Comparison of ENCODE assay signal across 17 cellular contexts in genomic region chr19:41195675-41196497, GRCh38. TPM values are rescaled to one million over a fixed set of nuclear protein-coding genes. Genes with fewer than 3 reads are reported as not detected.
A peak's percentile ranks its signal among the peaks of the same experiment; 100 is the strongest.
DNase-seq lines count a peak whose midpoint lies in the region; ATAC-seq, FAIRE-seq and TF ChIP-seq lines count a peak whose summit lies in the region.
"Had no signal": no experiment of that assay in that cellular context is flagged by ENCODE, and none has a peak within 500 bp of the region (broad histone marks: within the 10 kb centered on the region; RNA-seq: fewer than 3 reads in every experiment).

No MANE protein-coding gene starts in this region.

- no peak overlapping the region for H2BK120ac ChIP-seq in H1 (replicated peaks; ENCODE audit: low read depth, low read length)

- no peak overlapping the region for H2AFZ ChIP-seq in H1 (ENCODE audit: low read length)

- POLR2A ChIA-PET in H1 (lab: Charles Lee; ENCODE audit: partially characterized antibody), result interaction anchor here (0.5 to 1.4 kb wide), 3 partner anchors 30 to 39 kb away, joined by 3 to 4 read pairs (median 3); no protein-coding TSS in a partner anchor
- POLR2A ChIA-PET in CD4-positive, alpha-beta T cell (lab: Charles Lee), result no interaction called here

- peaks cover 11% of the 10 kb centered on the region for H3K79me1 ChIP-seq in H1 (ENCODE audit: low read depth, low read length)

- CTCF ChIA-PET in H1 (lab: Charles Lee; ENCODE audit: partially characterized antibody), result interaction anchor here (0.5 to 3.8 kb wide), 2 partner anchors 8 to 36 kb away, joined by 4 to 24 read pairs; no protein-coding TSS in a partner anchor
- CTCF ChIA-PET in CD4-positive, alpha-beta T cell (lab: Charles Lee), result no interaction called here

- no peak overlapping the region for H3K4me3 Mint-ChIP-seq in CD4-positive, alpha-beta T cell
- H3K4me3 Mint-ChIP-seq: activated naive CD4-positive, alpha-beta T cell treated with anti-CD3 and anti-CD28 coated beads, Interleukin-2, amount 50 U/mL, for 24 hours had no signal

- DNase-seq in Daoy (ENCODE audit: low read depth) (peak; percentile 71), LHCN-M2 (ENCODE audit: low read depth) (peak; percentile 77), H1 (ENCODE audit: low read depth in 1 of 2, low spot score in 2 of 2) (no peak), dedifferentiated amniotic fluid mesenchymal stem cell (ENCODE audit: extremely low spot score) (no peak)
- DNase-seq in CD4-positive, alpha-beta T cell, result no peak
- DNase-seq: erythroblast, midbrain, NCI-H345, Peyer's patch had no signal

- no peak overlapping the region for H3K56ac ChIP-seq in H1 (replicated peaks; ENCODE audit: insufficient read length, low read depth, low read length)

- H3K27ac ChIP-seq in H1 (ENCODE audit: low read depth, low read length), result 0 out of 2 replicates have a peak overlapping the region, but pooled peaks have one; percentile 15
- H3K27ac ChIP-seq in CD4-positive, alpha-beta T cell (ENCODE audit: low read depth, low read length), result no peak overlapping the region
- H3K27ac ChIP-seq: Peyer's patch, prostate gland had no signal

- intact Hi-C loops in CD4-positive, alpha-beta T cell (cut with DNase I, micrococcal nuclease), result no loop called here

- H3K36me3 ChIP-seq in H1 (ENCODE audit: control insufficient read depth in 2 of 4, insufficient read depth in 4 of 4, low read length in 3 of 4) (peaks cover 19 to 65% (median 35%) of the 10 kb centered on the region in 4 experiments; a peak in 7 of 8 replicates), mucosa of stomach (ENCODE audit: control insufficient read depth, insufficient read depth, low read length) (peaks cover 13% of the 10 kb centered on the region)
- H3K36me3 ChIP-seq: BLaER1 treated with 17β-estradiol and CSF1 and Interleukin-3, amounts not matched to agents 10 nM and 100 nM; prostate gland had no signal

- H3K4me1 Mint-ChIP-seq in CD4-positive, alpha-beta T cell (ENCODE audit: low read depth), result peaks cover 16% of the 10 kb centered on the region

- no peak overlapping the region for H3K4me3 ChIP-seq in H1 (ENCODE audit: extremely low read depth in 1 of 4, insufficient read depth in 2 of 4, low read depth in 3 of 4, low read length in 4 of 4)
- no peak overlapping the region for H3K4me3 ChIP-seq in mucosa of stomach (ENCODE audit: low read length)
- H3K4me3 ChIP-seq: BLaER1 treated with 17β-estradiol and CSF1 and Interleukin-3, amounts not matched to agents 10 nM and 100 nM; prostate gland had no signal

- no peak overlapping the region for H4K91ac ChIP-seq in H1 (replicated peaks; ENCODE audit: insufficient read length, low read length)

- peaks cover 16% of the 10 kb centered on the region for H3K23me2 ChIP-seq in H1 (ENCODE audit: low read depth, low read length)

- peak overlapping the region; percentile 18; the same call in 1 of the 2 replicates for H2BK5ac ChIP-seq in H1 (ENCODE audit: low read depth, low read length)

- H2BK15ac ChIP-seq in H1 (ENCODE audit: low read length), result no peak overlapping the region; the same call in 1 of the 2 replicates

- no peak for TF ChIP-seq RAD21 in H1 (IDR thresholded peaks at IDR 0.05 in 1 of 2, conservative IDR thresholded peaks at IDR 0.05 in 1 of 2; ENCODE audit: low read depth in 2 of 2, low read length in 2 of 2)

- H3K27ac Mint-ChIP-seq in CD4-positive, alpha-beta T cell, result no peak overlapping the region
- H3K27ac Mint-ChIP-seq: activated naive CD4-positive, alpha-beta T cell treated with anti-CD3 and anti-CD28 coated beads, Interleukin-2, amount 50 U/mL, for 24 hours had no signal

- no peak for TF ChIP-seq EP300 in H1 (IDR thresholded peaks at IDR 0.05; ENCODE audit: borderline replicate concordance in 1 of 2, low read depth in 2 of 2, low read length in 2 of 2)

- TF ChIP-seq POLR2A in H1 (IDR thresholded peaks at IDR 0.05; ENCODE audit: control extremely low read depth in 1 of 2, low read depth in 2 of 2, low read length in 2 of 2), result no peak

- H3K18ac ChIP-seq in H1 (ENCODE audit: extremely low read depth, low read length), result no peak overlapping the region

- H3K79me2 ChIP-seq in H1 (ENCODE audit: control insufficient read depth in 1 of 2, insufficient read depth in 2 of 2, low read length in 2 of 2), result peaks cover 10 to 66% of the 10 kb centered on the region in 2 experiments

- H2BK12ac ChIP-seq in H1 (ENCODE audit: low read depth, low read length), result peak overlapping the region; percentile 53; the same call in 1 of the 2 replicates

- no peak for TF ChIP-seq CTCF in H1 (IDR thresholded peaks at IDR 0.05; ENCODE audit: control extremely low read depth in 1 of 3, insufficient read depth in 1 of 3, low read depth in 1 of 3, low read length in 3 of 3)
- no peak for TF ChIP-seq CTCF in CD4-positive, alpha-beta T cell (IDR thresholded peaks at IDR 0.05)

- H3K4me1 ChIP-seq in H1 (replicated peaks in 1 of 4; ENCODE audit: control insufficient read depth in 3 of 4, insufficient read depth in 4 of 4, low read length in 3 of 4) (peaks cover 10 to 16% (median 13%) of the 10 kb centered on the region in 4 experiments), mucosa of stomach (ENCODE audit: control insufficient read depth, insufficient read depth, low read length) (peaks cover 45% of the 10 kb centered on the region)
- H3K4me1 ChIP-seq: prostate gland had no signal

- H4K5ac ChIP-seq in H1 (ENCODE audit: insufficient read length, low read depth, low read length), result no peak overlapping the region

- H3K14ac ChIP-seq in H1 (ENCODE audit: insufficient read length), result no peak overlapping the region

- peak overlapping the region; percentile 63 for H3K4ac ChIP-seq in H1 (replicated peaks; ENCODE audit: insufficient read length, low read depth, low read length)

- WGBS in H1 (ENCODE audit: extremely low coverage in 1 of 2, insufficient coverage in 1 of 2, insufficient read length in 1 of 2, insufficient replicate concordance in 2 of 2, low coverage in 1 of 2, low lambda C conversion rate in 2 of 2, missing lambda C conversion rate in 1 of 2), 2 experiments, result 92% methylated on average over 10 of the region's 10 CpGs; no CpG with 5 or more reads in 1 of the 2 experiments

- H2BK20ac ChIP-seq in H1 (ENCODE audit: low read length), result no peak overlapping the region

- no peaks in the 10 kb centered on the region for H3K9me3 Mint-ChIP-seq in CD4-positive, alpha-beta T cell
- H3K9me3 Mint-ChIP-seq: activated naive CD4-positive, alpha-beta T cell treated with anti-CD3 and anti-CD28 coated beads, Interleukin-2, amount 50 U/mL, for 24 hours had no signal

- no peaks in the 10 kb centered on the region for H3K27me3 ChIP-seq in H1 (replicated peaks in 1 of 4; ENCODE audit: control insufficient read depth in 3 of 4, extremely low read depth in 1 of 4, insufficient read depth in 3 of 4, low read length in 3 of 4)
- peaks cover 21% of the 10 kb centered on the region for H3K27me3 ChIP-seq in mucosa of stomach (ENCODE audit: control insufficient read depth, insufficient read depth, low read length)
- peaks cover 21% of the 10 kb centered on the region for H3K27me3 ChIP-seq in CD4-positive, alpha-beta T cell (ENCODE audit: control insufficient read depth, insufficient read depth, low read length)
- H3K27me3 ChIP-seq: Peyer's patch had no signal

- ATAC-seq in GM18517 (IDR thresholded peaks at IDR 0.05; ENCODE audit: unreplicated experiment) (no peak), GM21423 (IDR thresholded peaks at IDR 0.05; ENCODE audit: unreplicated experiment) (no peak)
- ATAC-seq in CD4-positive, alpha-beta T cell (ENCODE audit: poor library complexity), result no peak

- peaks cover 2 to 24% of the 10 kb centered on the region in 2 experiments for H4K20me1 ChIP-seq in H1 (replicated peaks in 1 of 2; ENCODE audit: control insufficient read depth in 1 of 2, insufficient read depth in 2 of 2, low read length in 2 of 2)
- H4K20me1 ChIP-seq: BLaER1 treated with 17β-estradiol and CSF1 and Interleukin-3, amounts not matched to agents 10 nM and 100 nM had no signal

- peak overlapping the region; percentile 26; the same call in 1 of the 2 replicates for H2AK5ac ChIP-seq in H1 (ENCODE audit: low read depth, low read length)

- peak overlapping the region; percentile 79 to 90; a peak in 2 of 4 replicates for H3K4me2 ChIP-seq in H1 (ENCODE audit: insufficient read depth in 1 of 2, low read depth in 2 of 2, low read length in 2 of 2)

- H3K23ac ChIP-seq in H1 (ENCODE audit: insufficient read length), result no peak overlapping the region

- H3K27me3 Mint-ChIP-seq in CD4-positive, alpha-beta T cell, result peaks cover 36% of the 10 kb centered on the region

- H3K36me3 Mint-ChIP-seq in CD4-positive, alpha-beta T cell (ENCODE audit: low read depth), result no peaks in the 10 kb centered on the region
- H3K36me3 Mint-ChIP-seq: activated naive CD4-positive, alpha-beta T cell treated with anti-CD3 and anti-CD28 coated beads, Interleukin-2, amount 50 U/mL, for 24 hours had no signal

- H3K9me3 ChIP-seq in H1 (ENCODE audit: insufficient read depth in 2 of 2, low read depth in 1 of 2, low read length in 1 of 2) (no peaks in the 10 kb centered on the region), mucosa of stomach (ENCODE audit: control insufficient read depth, low read length) (no peaks in the 10 kb centered on the region)
- H3K9me3 ChIP-seq in CD4-positive, alpha-beta T cell (ENCODE audit: control insufficient read depth, low read length), result no peaks in the 10 kb centered on the region
- H3K9me3 ChIP-seq: BLaER1 treated with 17β-estradiol and CSF1 and Interleukin-3, amounts not matched to agents 10 nM and 100 nM; Peyer's patch; prostate gland had no signal

- no peak overlapping the region for H4K8ac ChIP-seq in H1 (ENCODE audit: extremely low read depth, insufficient read depth, low read length)

- FAIRE-seq in H1 (lab: Jason Lieb, UNC), result no peak
- FAIRE-seq: TTC549 had no signal

- no peak overlapping the region; a peak in 2 of 7 replicates for H3K9ac ChIP-seq in H1 (replicated peaks in 1 of 4; ENCODE audit: extremely low read depth in 1 of 4, low read depth in 3 of 4, low read length in 3 of 4)
- H3K9ac ChIP-seq in mucosa of stomach (ENCODE audit: low read length), result peak overlapping the region; percentile 57

RNA-seq across cellular contexts. Expression of gene CYP2S1, which starts 2.9 kb away (rescaled TPM):
- 0.77 and 5.0 TPM in 2 replicates for total RNA-seq in Daoy (2014; rRNA removed; shearing (Covaris generic))
- total RNA-seq in LHCN-M2 (2014; rRNA removed), result not detected in 2 replicates
- not detected for polyA plus RNA-seq in LHCN-M2 (2012)
- total RNA-seq in H1 (2021; fragmentation: NEBNext Ultra II Directional; extraction: Animal tissue kit (Norgen Biotek cat#: 25700)), result 245 and 267 TPM in 2 replicates
- 97.9 and 210 TPM in 2 replicates for polyA plus RNA-seq in H1 (2011; rRNA removed)
- polyA plus RNA-seq in H1 (2011; cell fraction: cytosol; rRNA removed), result 52.4 TPM
- 157 TPM for polyA plus RNA-seq in H1 (2011; cell fraction: nucleus; rRNA removed)
- polyA plus RNA-seq in H1 (2012, experiment 1 of 2), result 214 to 243 TPM (median 222 TPM) in 4 replicates
- polyA plus RNA-seq in H1 (2012, experiment 2 of 2), result 261 TPM
- polyA plus RNA-seq in H1 (2013, experiment 1 of 2), result 325 TPM
- polyA plus RNA-seq in H1 (2013, experiment 2 of 2), result 381 TPM
- polyA minus RNA-seq in H1 (2011; rRNA and poly(A)+ RNA removed), result 53.2 and 95.0 TPM in 2 replicates
- polyA minus RNA-seq in H1 (2011; cell fraction: cytosol; rRNA and poly(A)+ RNA removed), result 96.9 TPM
- 50.5 TPM for polyA minus RNA-seq in H1 (2011; cell fraction: nucleus; rRNA and poly(A)+ RNA removed)
- total RNA-seq in CD4-positive, alpha-beta T cell, result under 1 TPM; 0.78 to 0.82 TPM
- total RNA-seq: activated CD8-positive, alpha-beta memory T cell treated with anti-CD3 and anti-CD28 coated beads for 36 hours had no signal

RNA-seq across cellular contexts. Expression of gene AXL, which starts 23.1 kb away (rescaled TPM):
- 170 and 174 TPM in 2 replicates for total RNA-seq in Daoy (2014; rRNA removed; shearing (Covaris generic))
- total RNA-seq in LHCN-M2 (2014; rRNA removed), result 254 and 297 TPM in 2 replicates
- 263 TPM for polyA plus RNA-seq in LHCN-M2 (2012)
- 51.0 and 53.3 TPM in 2 replicates for total RNA-seq in H1 (2021; fragmentation: NEBNext Ultra II Directional; extraction: Animal tissue kit (Norgen Biotek cat#: 25700))
- polyA plus RNA-seq in H1 (2011; rRNA removed), result 35.3 and 62.4 TPM in 2 replicates
- polyA plus RNA-seq in H1 (2011; cell fraction: cytosol; rRNA removed), result 32.1 TPM
- 35.7 TPM for polyA plus RNA-seq in H1 (2011; cell fraction: nucleus; rRNA removed)
- polyA plus RNA-seq in H1 (2012, experiment 1 of 2), result 25.0 to 41.1 TPM (median 36.3 TPM) in 4 replicates
- polyA plus RNA-seq in H1 (2012, experiment 2 of 2), result 20.2 TPM
- 28.7 TPM for polyA plus RNA-seq in H1 (2013, experiment 1 of 2)
- polyA plus RNA-seq in H1 (2013, experiment 2 of 2), result 31.9 TPM
- polyA minus RNA-seq in H1 (2011; rRNA and poly(A)+ RNA removed), result 88.6 and 100 TPM in 2 replicates
- 72.1 TPM for polyA minus RNA-seq in H1 (2011; cell fraction: cytosol; rRNA and poly(A)+ RNA removed)
- 34.7 TPM for polyA minus RNA-seq in H1 (2011; cell fraction: nucleus; rRNA and poly(A)+ RNA removed)
- under 1 TPM; 0.30 to 0.42 TPM for total RNA-seq in CD4-positive, alpha-beta T cell

Comparison
In these comparisons a context has a peak if more than half of its experiments do, and no peak if none do; other contexts are left out.
1. DNase-seq: peak in Daoy (single experiment) and LHCN-M2 (single experiment); none in H1 (0 of 2), CD4-positive, alpha-beta T cell (0 of 10) and dedifferentiated amniotic fluid mesenchymal stem cell (single experiment).
2. RNA of gene CYP2S1, which starts 2.9 kb away (total RNA-seq): 245 to 267 TPM in H1; 0.77 to 5.0 TPM in Daoy, 0.78 to 0.82 TPM in CD4-positive, alpha-beta T cell and not detected in LHCN-M2; every median in the first group is over 10 times any median in the second.
3. RNA of gene AXL, which starts 23.1 kb away (total RNA-seq): 254 to 297 TPM in LHCN-M2, 170 to 174 TPM in Daoy and 51.0 to 53.3 TPM in H1; 0.30 to 0.42 TPM in CD4-positive, alpha-beta T cell; every median in the first group is over 10 times any median in the second.